ENCODE assay signal across 21 cellular contexts in genomic region chr15:95712785-95713184, GRCh38.
DNase-seq lines count a peak whose midpoint lies in the region; ATAC-seq and TF ChIP-seq lines count a peak whose summit lies in the region.
"Had no signal": no experiment of that assay in that cellular context is flagged by ENCODE, and none has a peak within 500 bp of the region (broad histone marks: within the 10 kb centered on the region; RNA-seq: fewer than 3 reads in every experiment).

No MANE protein-coding gene starts in this region.

- H3K36me3 Mint-ChIP-seq in HFFc6 (ENCODE audit: low read depth): no peaks in the 10 kb centered on the region

- ATAC-seq in RWPE2 (ENCODE audit: low read depth): peak; percentile 79
- no peak for ATAC-seq in GM18498 (IDR thresholded peaks at IDR 0.05; ENCODE audit: unreplicated experiment)

- TF ChIP-seq CTCF in HFFc6 (IDR thresholded peaks at IDR 0.05): no peak
- TF ChIP-seq CTCF in RWPE2 (IDR thresholded peaks at IDR 0.05; ENCODE audit: poor library complexity, severe bottlenecking): no peak

- H3K4me1 Mint-ChIP-seq in HFFc6 (ENCODE audit: low read depth): peaks cover 31% of the 10 kb centered on the region

- H3K9me3 ChIP-seq in RWPE2 (ENCODE audit: severe bottlenecking): no peaks in the 10 kb centered on the region
- H3K9me3 ChIP-seq: MG63 had no signal

- no peaks in the 10 kb centered on the region for H3K9me3 Mint-ChIP-seq in HFFc6

- DNase-seq in HFFc6 (peak; percentile 11), RWPE2 (ENCODE audit: low spot score) (no peak), fibroblast of peridontal ligament (ENCODE audit: extremely low read depth) (peak; percentile 9), NCI-H524 treated with DMSO at 0.1 percent for 48 hours (lab: John Stamatoyannopoulos, UW) (no peak), NCI-H2196 treated with DMSO at 0.1 percent for 48 hours (lab: John Stamatoyannopoulos, UW; ENCODE audit: unreplicated experiment) (no peak)
- DNase-seq in central memory CD4-positive, alpha-beta T cell: no peak
- DNase-seq: AML-193, DMS79 treated with DMSO at 0.1 percent for 48 hours, GDM1, GOT3, MG63, NCI-H1092, NCI-H2081, NCI-H2171 treated with DMSO at 0.1 percent for 48 hours, NCI-H510A, NCI-H82, OCI-M1, T-helper 1 cell had no signal

- H3K4me3 Mint-ChIP-seq in HFFc6: no peak overlapping the region

- H3K4me1 ChIP-seq in RWPE2 (ENCODE audit: insufficient read depth, poor library complexity, severe bottlenecking): peaks cover 7% of the 10 kb centered on the region

- H3K36me3 ChIP-seq in RWPE2 (ENCODE audit: low read depth): no peaks in the 10 kb centered on the region
- H3K36me3 ChIP-seq: MG63 had no signal

- no peak overlapping the region for H3K27ac ChIP-seq in RWPE2 (ENCODE audit: poor library complexity, severe bottlenecking)
- H3K27ac ChIP-seq: C4-2B, KMS-11 had no signal

- no peak overlapping the region for H3K27ac Mint-ChIP-seq in HFFc6

- H3K27me3 Mint-ChIP-seq in HFFc6 (ENCODE audit: insufficient read depth): no peaks in the 10 kb centered on the region; the same call in 1 of the 2 replicates

- no peak overlapping the region for H3K4me3 ChIP-seq in RWPE2 (ENCODE audit: severe bottlenecking)
- H3K4me3 ChIP-seq: MG63 had no signal

- no peaks in the 10 kb centered on the region for H3K27me3 ChIP-seq in RWPE2 (ENCODE audit: insufficient read depth, poor library complexity, severe bottlenecking)
- H3K27me3 ChIP-seq: MG63 had no signal

Comparison
In these comparisons a context has a peak if more than half of its experiments do, and no peak if none do; other contexts are left out.
1. DNase-seq: peak in HFFc6 (single experiment) and fibroblast of peridontal ligament (single experiment); none in RWPE2 (single experiment), NCI-H524 treated with DMSO at 0.1 percent for 48 hours (single experiment), NCI-H2196 treated with DMSO at 0.1 percent for 48 hours (single experiment) and central memory CD4-positive, alpha-beta T cell (single experiment).